15 cellular contexts compared by ENCODE assay signal in genomic region chr12:41514907-41515306, GRCh38.
DNase-seq lines count a peak whose midpoint lies in the region; ATAC-seq and TF ChIP-seq lines count a peak whose summit lies in the region.
"Had no signal": no experiment of that assay in that cellular context is flagged by ENCODE, and none has a peak within 500 bp of the region (broad histone marks: within the 10 kb centered on the region; RNA-seq: fewer than 3 reads in every experiment).

No MANE protein-coding gene starts in this region.

- H3K4me1 ChIP-seq in ascending aorta: no peaks in the 10 kb centered on the region

- CTCF ChIA-PET in activated CD4-positive, alpha-beta T cell treated with anti-CD3 and anti-CD28 coated beads for 36 hours (lab: Charles Lee): no interaction called here
- CTCF ChIA-PET in CD4-positive, alpha-beta T cell (lab: Charles Lee): no interaction called here

- no peaks in the 10 kb centered on the region for H3K9me3 Mint-ChIP-seq in activated CD4-positive, alpha-beta T cell treated with anti-CD3 and anti-CD28 coated beads for 36 hours (ENCODE audit: low read depth)
- H3K9me3 Mint-ChIP-seq in brain: no peaks in the 10 kb centered on the region
- no peaks in the 10 kb centered on the region for H3K9me3 Mint-ChIP-seq in osteocyte (ENCODE audit: unreplicated experiment)
- H3K9me3 Mint-ChIP-seq in CD4-positive, alpha-beta T cell: no peaks in the 10 kb centered on the region
- H3K9me3 Mint-ChIP-seq: activated naive CD8-positive, alpha-beta T cell treated with anti-CD3 and anti-CD28 coated beads, Interleukin-2, amount 10 ng/mL, durations not matched to agents 7 days and 5 days had no signal

- H3K27ac Mint-ChIP-seq in activated CD4-positive, alpha-beta T cell treated with anti-CD3 and anti-CD28 coated beads for 36 hours: no peak overlapping the region
- H3K27ac Mint-ChIP-seq in brain (peak overlapping the region in 3 of 5 experiments; percentile 7 to 69 (median 58)), osteocyte (ENCODE audit: unreplicated experiment) (no peak overlapping the region)
- no peak overlapping the region for H3K27ac Mint-ChIP-seq in CD4-positive, alpha-beta T cell
- H3K27ac Mint-ChIP-seq: activated naive CD8-positive, alpha-beta T cell treated with anti-CD3 and anti-CD28 coated beads, Interleukin-2, amount 10 ng/mL, durations not matched to agents 7 days and 5 days; T-helper 17 cell had no signal

- TF ChIP-seq CTCF in brain (conservative IDR thresholded peaks at IDR 0.05): peak in 1 of 2 experiments; percentile 33
- TF ChIP-seq CTCF in osteocyte (IDR thresholded peaks at IDR 0.05): peak; percentile 39
- TF ChIP-seq CTCF in CD4-positive, alpha-beta T cell (IDR thresholded peaks at IDR 0.05): no peak
- no peak for TF ChIP-seq CTCF in ascending aorta (IDR thresholded peaks at IDR 0.05)

- H3K9me3 ChIP-seq in MG63: no peaks in the 10 kb centered on the region
- H3K9me3 ChIP-seq in CD4-positive, alpha-beta T cell (ENCODE audit: control insufficient read depth, low read length): no peaks in the 10 kb centered on the region
- H3K9me3 ChIP-seq in ascending aorta: no peaks in the 10 kb centered on the region
- H3K9me3 ChIP-seq: left ventricle myocardium inferior, spleen had no signal

- H3K4me1 Mint-ChIP-seq in activated CD4-positive, alpha-beta T cell treated with anti-CD3 and anti-CD28 coated beads for 36 hours: no peaks in the 10 kb centered on the region
- H3K4me1 Mint-ChIP-seq in brain: peaks cover 74% of the 10 kb centered on the region
- H3K4me1 Mint-ChIP-seq in osteocyte (ENCODE audit: unreplicated experiment): no peaks in the 10 kb centered on the region
- H3K4me1 Mint-ChIP-seq in CD4-positive, alpha-beta T cell (ENCODE audit: low read depth): no peaks in the 10 kb centered on the region
- H3K4me1 Mint-ChIP-seq: activated naive CD8-positive, alpha-beta T cell treated with anti-CD3 and anti-CD28 coated beads, Interleukin-2, amount 10 ng/mL, durations not matched to agents 7 days and 5 days had no signal

- H3K36me3 Mint-ChIP-seq in activated CD4-positive, alpha-beta T cell treated with anti-CD3 and anti-CD28 coated beads for 36 hours (ENCODE audit: low read depth): no peaks in the 10 kb centered on the region
- no peaks in the 10 kb centered on the region for H3K36me3 Mint-ChIP-seq in brain
- H3K36me3 Mint-ChIP-seq in osteocyte (ENCODE audit: unreplicated experiment): no peaks in the 10 kb centered on the region
- H3K36me3 Mint-ChIP-seq in CD4-positive, alpha-beta T cell (ENCODE audit: low read depth): no peaks in the 10 kb centered on the region
- H3K36me3 Mint-ChIP-seq: activated naive CD8-positive, alpha-beta T cell treated with anti-CD3 and anti-CD28 coated beads, Interleukin-2, amount 10 ng/mL, durations not matched to agents 7 days and 5 days had no signal

- no peak overlapping the region for H3K4me3 Mint-ChIP-seq in activated CD4-positive, alpha-beta T cell treated with anti-CD3 and anti-CD28 coated beads for 36 hours
- H3K4me3 Mint-ChIP-seq in brain: no peak overlapping the region
- no peak overlapping the region for H3K4me3 Mint-ChIP-seq in osteocyte (ENCODE audit: unreplicated experiment)
- no peak overlapping the region for H3K4me3 Mint-ChIP-seq in CD4-positive, alpha-beta T cell
- H3K4me3 Mint-ChIP-seq: activated naive CD8-positive, alpha-beta T cell treated with anti-CD3 and anti-CD28 coated beads, Interleukin-2, amount 10 ng/mL, durations not matched to agents 7 days and 5 days; T-helper 17 cell had no signal

- POLR2A ChIA-PET in activated CD4-positive, alpha-beta T cell treated with anti-CD3 and anti-CD28 coated beads for 36 hours (lab: Charles Lee): no interaction called here
- POLR2A ChIA-PET in CD4-positive, alpha-beta T cell (lab: Charles Lee): no interaction called here

- ATAC-seq in activated CD4-positive, alpha-beta T cell treated with anti-CD3 and anti-CD28 coated beads for 36 hours: no peak
- ATAC-seq in CD4-positive, alpha-beta T cell (ENCODE audit: poor library complexity): no peak
- no peak for ATAC-seq in HG03039 (IDR thresholded peaks at IDR 0.05; ENCODE audit: unreplicated experiment)
- ATAC-seq: T-helper 17 cell had no signal

- no peaks in the 10 kb centered on the region for H3K27me3 ChIP-seq in MG63
- H3K27me3 ChIP-seq in CD4-positive, alpha-beta T cell (ENCODE audit: control insufficient read depth, insufficient read depth, low read length): no peaks in the 10 kb centered on the region
- H3K27me3 ChIP-seq in ascending aorta: no peaks in the 10 kb centered on the region
- H3K27me3 ChIP-seq: spleen had no signal

- H3K36me3 ChIP-seq in MG63 (no peaks in the 10 kb centered on the region), ascending aorta (no peaks in the 10 kb centered on the region)
- H3K36me3 ChIP-seq: left ventricle myocardium inferior, spleen had no signal

- DNase-seq in activated CD4-positive, alpha-beta T cell treated with anti-CD3 and anti-CD28 coated beads for 36 hours: peak; percentile 11
- DNase-seq in activated CD4-positive, alpha-beta T cell treated with anti-CD3 and anti-CD28 coated beads, Interleukin-2, amount 50 U/mL, for 48 hours: no peak
- DNase-seq in MG63 (peak; percentile 3), osteocyte (ENCODE audit: extremely low spot score, unreplicated experiment) (no peak), ascending aorta (ENCODE audit: low spot score in 2 of 2) (no peak)
- no peak for DNase-seq in CD4-positive, alpha-beta T cell
- DNase-seq: activated CD8-positive, alpha-beta memory T cell treated with anti-CD3 and anti-CD28 coated beads for 24 hours; activated naive CD8-positive, alpha-beta T cell treated with anti-CD3 and anti-CD28 coated beads, Interleukin-2, amount 10 ng/mL, durations not matched to agents 7 days and 5 days; glutamatergic neuron; left ventricle myocardium inferior; NCI-H1694; spleen; T-helper 17 cell had no signal

- H3K27ac ChIP-seq in CD4-positive, alpha-beta T cell (ENCODE audit: low read depth, low read length): no peak overlapping the region
- no peak overlapping the region for H3K27ac ChIP-seq in ascending aorta
- H3K27ac ChIP-seq: left ventricle myocardium inferior, spleen had no signal

- intact Hi-C loops in activated CD4-positive, alpha-beta T cell treated with anti-CD3 and anti-CD28 coated beads for 36 hours (cut with DNase I, micrococcal nuclease): loop anchor here in 1 of 2 experiments (10.0 kb wide), 1 partner anchor 510 kb away; no protein-coding TSS in a partner anchor
- intact Hi-C loops in CD4-positive, alpha-beta T cell (cut with DNase I, micrococcal nuclease): no loop called here
- intact Hi-C loops in ascending aorta (cut with DNase I): no loop called here

- H3K4me3 ChIP-seq in MG63 (no peak overlapping the region), ascending aorta (no peak overlapping the region)
- H3K4me3 ChIP-seq: left ventricle myocardium inferior, spleen had no signal

- H3K27me3 Mint-ChIP-seq in activated CD4-positive, alpha-beta T cell treated with anti-CD3 and anti-CD28 coated beads for 36 hours: no peaks in the 10 kb centered on the region
- H3K27me3 Mint-ChIP-seq in brain: no peaks in the 10 kb centered on the region
- H3K27me3 Mint-ChIP-seq in osteocyte (ENCODE audit: unreplicated experiment): peaks cover 4% of the 10 kb centered on the region
- H3K27me3 Mint-ChIP-seq in CD4-positive, alpha-beta T cell: peaks cover 5% of the 10 kb centered on the region

Comparison
In these comparisons a context has a peak if more than half of its experiments do, and no peak if none do; other contexts are left out.
1. DNase-seq: peak in activated CD4-positive, alpha-beta T cell treated with anti-CD3 and anti-CD28 coated beads for 36 hours (single experiment) and MG63 (single experiment); none in activated CD4-positive, alpha-beta T cell treated with anti-CD3 and anti-CD28 coated beads, Interleukin-2, amount 50 U/mL, for 48 hours (0 of 2), osteocyte (single experiment), CD4-positive, alpha-beta T cell (0 of 10) and ascending aorta (0 of 2).
2. H3K27ac Mint-ChIP-seq: peak in brain (3 of 5); none in activated CD4-positive, alpha-beta T cell treated with anti-CD3 and anti-CD28 coated beads for 36 hours (single experiment), osteocyte (single experiment) and CD4-positive, alpha-beta T cell (single experiment).